1 cellular context compared by ENCODE assay signal in the genomic region with DNA sequence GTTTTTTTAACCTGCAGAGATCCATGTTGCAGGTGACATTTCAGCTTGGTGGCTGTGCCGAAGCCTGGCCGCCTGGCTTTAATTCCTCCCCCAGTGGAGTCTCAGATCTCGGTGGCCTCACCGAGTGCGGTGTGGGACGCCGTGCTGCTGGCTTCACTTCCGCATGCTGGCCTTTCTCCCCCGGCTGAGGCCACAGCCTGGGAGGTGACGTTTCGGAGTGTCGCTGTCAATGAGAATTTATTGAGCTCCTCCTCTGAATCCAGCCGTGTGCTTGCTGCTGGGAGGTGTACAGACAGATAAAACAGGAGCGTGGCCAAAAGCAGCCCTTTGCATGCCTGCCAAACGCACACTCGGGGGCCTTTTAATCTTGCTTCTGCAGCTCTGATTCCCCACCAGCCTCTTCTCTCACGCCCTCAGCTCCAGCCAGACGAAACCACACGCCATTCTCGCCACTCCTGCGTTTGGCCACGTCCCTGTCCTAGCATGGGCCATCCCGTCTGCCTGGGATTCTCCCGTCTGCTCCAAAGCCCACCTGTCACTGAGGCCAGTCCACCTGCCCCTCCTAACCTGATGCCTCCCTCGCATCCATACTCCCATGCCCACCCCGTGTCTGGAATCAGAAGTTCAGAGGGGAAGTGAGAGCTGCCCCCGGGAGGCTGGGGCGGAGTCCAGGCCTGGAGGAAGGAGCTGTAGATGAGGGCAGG.
TF ChIP-seq lines count a peak whose summit lies in the region.

No MANE protein-coding gene starts in this region.

TF ChIP-seq in HepG2, 621 proteins besides CTCF, POLR2A, EP300 and RAD21 (continued from another document):
- 0 out of 2 replicates have a peak, but pooled peaks have one; percentile 35 for TF ChIP-seq NR3C1 (CRISPR knock-in tag; IDR thresholded peaks at IDR 0.05)
- TF ChIP-seq FOXO4 (CRISPR knock-in tag; conservative IDR thresholded peaks at IDR 0.05): no peak
